In genomic region chrX:23742174-23742692, GRCh38 we compare ENCODE assay signal across 9 cellular contexts. TPM values are rescaled to one million over a fixed set of nuclear protein-coding genes. Genes with fewer than 3 reads are reported as not detected.
DNase-seq lines count a peak whose midpoint lies in the region; ATAC-seq, FAIRE-seq and TF ChIP-seq lines count a peak whose summit lies in the region.
"Had no signal": no experiment of that assay in that cellular context is flagged by ENCODE, and none has a peak within 500 bp of the region (broad histone marks: within the 10 kb centered on the region; RNA-seq: fewer than 3 reads in every experiment).

No MANE protein-coding gene starts in this region.

- intact Hi-C loops in left colon (cut with DNase I, micrococcal nuclease) = no loop called here

- FAIRE-seq in D721Med (lab: Jason Lieb, UNC) = no peak
- FAIRE-seq: TTC549 had no signal

- H3K4me1 Mint-ChIP-seq in chondrocyte (ENCODE audit: low read depth) = peaks cover 45% of the 10 kb centered on the region
- H3K4me1 Mint-ChIP-seq in stimulated activated naive CD8-positive, alpha-beta T cell treated with anti-CD3 and anti-CD28 coated beads, Interleukin-15, amount 100 ng/mL, for 72 hours = peaks cover 26% of the 10 kb centered on the region

- peak overlapping the region; percentile 76 for H3K4me3 ChIP-seq in SK-N-MC

- H3K9me3 ChIP-seq in SK-N-MC (ENCODE audit: low read depth, low read length) = no peaks in the 10 kb centered on the region

- H3K36me3 ChIP-seq in SK-N-MC (ENCODE audit: insufficient read depth, low read length) = no peaks in the 10 kb centered on the region

- peak; percentile 6 for ATAC-seq in HG02884 (IDR thresholded peaks at IDR 0.05; ENCODE audit: unreplicated experiment)
- ATAC-seq in left colon = peak; percentile 54
- peak; percentile 47 for ATAC-seq in stimulated activated naive CD8-positive, alpha-beta T cell treated with anti-CD3 and anti-CD28 coated beads, Interleukin-15, amount 100 ng/mL, for 72 hours
- ATAC-seq in HG03457 (IDR thresholded peaks at IDR 0.05; ENCODE audit: unreplicated experiment) = no peak

- peak overlapping the region; percentile 51 for H3K9ac ChIP-seq in SK-N-MC (ENCODE audit: insufficient read length)

- H3K27ac ChIP-seq in SK-N-MC = peak overlapping the region; percentile 37; the same call in 1 of the 2 replicates

- peaks cover 1% of the 10 kb centered on the region for H3K36me3 Mint-ChIP-seq in chondrocyte (ENCODE audit: low read depth)

- H3K4me3 Mint-ChIP-seq in chondrocyte (ENCODE audit: unreplicated experiment) = peak overlapping the region; percentile 79
- H3K4me3 Mint-ChIP-seq in stimulated activated naive CD8-positive, alpha-beta T cell treated with anti-CD3 and anti-CD28 coated beads, Interleukin-15, amount 100 ng/mL, for 72 hours = peak overlapping the region; percentile 87 to 94

- no peaks in the 10 kb centered on the region for H3K9me3 Mint-ChIP-seq in chondrocyte (ENCODE audit: low read depth)
- no peaks in the 10 kb centered on the region for H3K9me3 Mint-ChIP-seq in stimulated activated naive CD8-positive, alpha-beta T cell treated with anti-CD3 and anti-CD28 coated beads, Interleukin-15, amount 100 ng/mL, for 72 hours

- H3K27me3 Mint-ChIP-seq in chondrocyte (ENCODE audit: low read depth) = no peaks in the 10 kb centered on the region
- no peaks in the 10 kb centered on the region for H3K27me3 Mint-ChIP-seq in stimulated activated naive CD8-positive, alpha-beta T cell treated with anti-CD3 and anti-CD28 coated beads, Interleukin-15, amount 100 ng/mL, for 72 hours

- H3K27ac Mint-ChIP-seq in chondrocyte (ENCODE audit: unreplicated experiment) = peak overlapping the region; percentile 96
- H3K27ac Mint-ChIP-seq in stimulated activated naive CD8-positive, alpha-beta T cell treated with anti-CD3 and anti-CD28 coated beads, Interleukin-15, amount 100 ng/mL, for 72 hours = peak overlapping the region in 1 of 2 donors; percentile 85

- DNase-seq in D721Med (ENCODE audit: insufficient read length, low spot score) (peak; percentile 19), SK-N-MC (ENCODE audit: low read depth, low spot score) (peak; percentile 37), chondrocyte (ENCODE audit: low spot score) (no peak), left colon (peak; percentile 23 to 40), NCI-H1092 (lab: John Stamatoyannopoulos, UW) (no peak)
- DNase-seq in stimulated activated naive CD8-positive, alpha-beta T cell treated with anti-CD3 and anti-CD28 coated beads, Interleukin-15, amount 100 ng/mL, for 72 hours = peak; percentile 2 to 15

- TF ChIP-seq CTCF in D721Med (IDR thresholded peaks at IDR 0.05; ENCODE audit: insufficient read depth, missing control alignments) (no peak), chondrocyte (IDR thresholded peaks at IDR 0.05) (no peak)

RNA-seq across cellular contexts. Expression of gene ACOT9, which starts 0.8 kb away (rescaled TPM):
- total RNA-seq in chondrocyte = 69.3 to 99.6 TPM (median 94.6 TPM) in 3 replicates
- 10 to 100 TPM; 22.4 to 25.9 TPM for total RNA-seq in left colon

RNA-seq across cellular contexts. Expression of gene SAT1, which starts 40.7 kb away (rescaled TPM):
- total RNA-seq in chondrocyte (157 to 264 TPM (median 263 TPM) in 3 replicates), left colon (100 to 1,000 TPM; 499 to 508 TPM)

Comparison
In these comparisons a context has a peak if more than half of its experiments do, and no peak if none do; other contexts are left out.
1. DNase-seq: peak in D721Med (single experiment), SK-N-MC (single experiment), left colon (2 of 2) and stimulated activated naive CD8-positive, alpha-beta T cell treated with anti-CD3 and anti-CD28 coated beads, Interleukin-15, amount 100 ng/mL, for 72 hours (2 of 2); none in chondrocyte (single experiment) and NCI-H1092 (single experiment).